In the genomic region with DNA sequence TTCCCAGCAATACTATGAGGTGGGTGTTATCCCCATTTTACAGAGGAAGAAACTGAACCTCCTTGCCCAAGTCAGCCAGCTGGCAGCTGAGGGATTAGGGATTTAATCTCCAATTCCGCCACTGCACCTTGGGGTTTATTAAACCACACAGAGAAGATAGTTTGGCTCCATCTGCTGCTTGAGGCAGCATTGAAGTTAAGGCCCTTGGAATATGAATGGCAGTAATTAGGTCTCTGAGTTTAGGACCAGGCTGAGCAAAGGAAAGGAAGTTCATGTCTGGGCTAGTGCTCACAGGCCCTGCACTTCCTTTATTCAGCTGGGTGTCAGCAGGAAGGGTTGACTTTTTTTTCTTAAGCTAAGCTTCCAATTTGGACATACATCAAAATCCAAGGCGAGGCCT, we compare ENCODE assay signal across 11 cellular contexts.
DNase-seq lines count a peak whose midpoint lies in the region; ATAC-seq and TF ChIP-seq lines count a peak whose summit lies in the region.
"Had no signal": no experiment of that assay in that cellular context is flagged by ENCODE, and none has a peak within 500 bp of the region (broad histone marks: within the 10 kb centered on the region; RNA-seq: fewer than 3 reads in every experiment).

No MANE protein-coding gene starts in this region.

- H3K4me3 ChIP-seq in A673 (ENCODE audit: low read depth, low read length, poor library complexity, severe bottlenecking) = no peak overlapping the region
- H3K4me3 ChIP-seq in vagina = no peak overlapping the region
- H3K4me3 ChIP-seq: upper lobe of left lung had no signal

- POLR2A ChIA-PET in A673 (lab: Charles Lee; ENCODE audit: low non-redundant PET) = no interaction called here

- no peaks in the 10 kb centered on the region for H3K4me1 ChIP-seq in A673 (ENCODE audit: insufficient read depth, low read length, poor library complexity, severe bottlenecking)
- H3K4me1 ChIP-seq in vagina = no peaks in the 10 kb centered on the region
- H3K4me1 ChIP-seq: upper lobe of left lung had no signal

- intact Hi-C loops in A673 (cut with micrococcal nuclease; ENCODE audit: unreplicated experiment) (no loop called here), vagina (cut with DNase I) (no loop called here)

- BruUV-seq in A673 (replicated peaks; lab: Mats Ljungman, UMichigan) = no TSS peak

- TF ChIP-seq POLR2A in vagina (IDR thresholded peaks at IDR 0.05) = no peak

- no peak for ATAC-seq in HG03039 (IDR thresholded peaks at IDR 0.05; ENCODE audit: unreplicated experiment)

- DNase-seq in A673 (ENCODE audit: low spot score) (peak; percentile 6), HCEC 1CT (peak; percentile 1), NOMO-1 treated with dmso at 0.1 percent for 144 hours (lab: John Stamatoyannopoulos, UW; ENCODE audit: unreplicated experiment) (peak; percentile 46), chondrocyte (ENCODE audit: low spot score) (no peak), vagina (ENCODE audit: extremely low spot score in 2 of 2) (no peak), ureter (ENCODE audit: low spot score) (no peak), NCI-H146 (lab: John Stamatoyannopoulos, UW) (no peak)
- DNase-seq: ACHN, NCI-H2227 treated with DMSO at 0.1 percent for 48 hours, upper lobe of left lung had no signal

- H3K9me3 Mint-ChIP-seq in chondrocyte (ENCODE audit: low read depth) = peaks cover 8% of the 10 kb centered on the region

- H3K27ac Mint-ChIP-seq in chondrocyte (ENCODE audit: unreplicated experiment) = no peak overlapping the region

- H3K4me1 Mint-ChIP-seq in chondrocyte (ENCODE audit: low read depth) = no peaks in the 10 kb centered on the region

- TF ChIP-seq CTCF in A673 (conservative IDR thresholded peaks at IDR 0.05; ENCODE audit: low read depth, low read length) (peak; percentile 27; the same call in 1 of the 2 replicates), chondrocyte (IDR thresholded peaks at IDR 0.05) (peak; percentile 8), vagina (IDR thresholded peaks at IDR 0.05) (no peak)

- H3K36me3 Mint-ChIP-seq in chondrocyte (ENCODE audit: low read depth) = peaks cover 2% of the 10 kb centered on the region

- H3K9me3 ChIP-seq in A673 (ENCODE audit: low read depth, low read length, poor library complexity, severe bottlenecking) (no peaks in the 10 kb centered on the region), vagina (no peaks in the 10 kb centered on the region)
- H3K9me3 ChIP-seq: upper lobe of left lung had no signal

- H3K36me3 ChIP-seq in A673 (ENCODE audit: insufficient read depth, low read length, poor library complexity, severe bottlenecking) = no peaks in the 10 kb centered on the region
- no peaks in the 10 kb centered on the region for H3K36me3 ChIP-seq in vagina
- H3K36me3 ChIP-seq: upper lobe of left lung had no signal

- no peaks in the 10 kb centered on the region for H3K27me3 ChIP-seq in A673 (replicated peaks; ENCODE audit: insufficient read depth, low read depth, low read length, poor library complexity)
- no peaks in the 10 kb centered on the region for H3K27me3 ChIP-seq in vagina
- H3K27me3 ChIP-seq: upper lobe of left lung had no signal

- H3K27me3 Mint-ChIP-seq in chondrocyte (ENCODE audit: low read depth) = peaks cover 21% of the 10 kb centered on the region

- H3K4me3 Mint-ChIP-seq in chondrocyte (ENCODE audit: unreplicated experiment) = no peak overlapping the region

- CTCF ChIA-PET in A673 (lab: Charles Lee) = no interaction called here

- no peak overlapping the region for H3K27ac ChIP-seq in A673 (ENCODE audit: low read depth, low read length, poor library complexity, severe bottlenecking)
- H3K27ac ChIP-seq in vagina = no peak overlapping the region
- H3K27ac ChIP-seq: upper lobe of left lung had no signal

Comparison
In these comparisons a context has a peak if more than half of its experiments do, and no peak if none do; other contexts are left out.
1. DNase-seq: peak in A673 (single experiment), HCEC 1CT (single experiment) and NOMO-1 treated with dmso at 0.1 percent for 144 hours (single experiment); none in chondrocyte (single experiment), vagina (0 of 2), ureter (single experiment) and NCI-H146 (single experiment).
2. CTCF ChIP-seq: peak in A673 (single experiment) and chondrocyte (single experiment); none in vagina (0 of 3).